ENCODE assay signal across 11 cellular contexts in genomic region chr10:129965418-129965793, GRCh38. TPM values are rescaled to one million over a fixed set of nuclear protein-coding genes. Genes with fewer than 3 reads are reported as not detected.
DNase-seq lines count a peak whose midpoint lies in the region; ATAC-seq and TF ChIP-seq lines count a peak whose summit lies in the region.
"Had no signal": no experiment of that assay in that cellular context is flagged by ENCODE, and none has a peak within 500 bp of the region (broad histone marks: within the 10 kb centered on the region; RNA-seq: fewer than 3 reads in every experiment).

No MANE protein-coding gene starts in this region.

- DNase-seq in BE2C (no peak), foreskin fibroblast (no peak), trophoblast cell (no peak), omental fat pad (ENCODE audit: low spot score) (no peak)
- no peak for DNase-seq in CD8-positive, alpha-beta memory T cell
- DNase-seq: Caco-2; MM.1S; stimulated activated naive CD4-positive, alpha-beta T cell treated with Interleukin-2 at 50 U/mL for 16 hours had no signal

- H3K27me3 ChIP-seq in BE2C (peaks cover 60% of the 10 kb centered on the region), trophoblast cell (ENCODE audit: insufficient read depth, low read length) (peaks cover 88% of the 10 kb centered on the region)
- peaks cover 53% of the 10 kb centered on the region for H3K27me3 ChIP-seq in CD8-positive, alpha-beta memory T cell (ENCODE audit: insufficient read depth, low read length, poor library complexity, severe bottlenecking)

- H2BK120ac ChIP-seq in trophoblast cell (ENCODE audit: insufficient read depth, low read length, poor library complexity): no peak overlapping the region

- peak overlapping the region; percentile 63 for H3K4me2 ChIP-seq in trophoblast cell (ENCODE audit: low read length)

- H3K36me3 ChIP-seq in BE2C (peaks cover 11% of the 10 kb centered on the region), trophoblast cell (ENCODE audit: control insufficient read depth in 1 of 2, insufficient read depth in 2 of 2, low read length in 2 of 2) (no peaks in the 10 kb centered on the region)
- no peaks in the 10 kb centered on the region for H3K36me3 ChIP-seq in CD8-positive, alpha-beta memory T cell (ENCODE audit: insufficient read depth, low read length)

- H3K36me3 Mint-ChIP-seq in CD8-positive, alpha-beta memory T cell: peaks cover 0 to 2% (median 0%) of the 10 kb centered on the region in 3 donors

- H2AK5ac ChIP-seq in trophoblast cell (ENCODE audit: low read length): no peak overlapping the region

- H3K9me3 ChIP-seq in BE2C: no peaks in the 10 kb centered on the region
- no peaks in the 10 kb centered on the region for H3K9me3 ChIP-seq in CD8-positive, alpha-beta memory T cell (ENCODE audit: low read length)
- peaks cover 9% of the 10 kb centered on the region for H3K9me3 ChIP-seq in trophoblast cell (ENCODE audit: insufficient read depth, low read depth, low read length)

- H3K4me3 ChIP-seq in BE2C (ENCODE audit: low read depth, low read length) (peak overlapping the region; percentile 57), foreskin fibroblast (ENCODE audit: low read depth in 1 of 2, low read length in 2 of 2) (peak overlapping the region; percentile 15 to 55), trophoblast cell (ENCODE audit: low read depth, low read length) (no peak overlapping the region)
- no peak overlapping the region for H3K4me3 ChIP-seq in CD8-positive, alpha-beta memory T cell (ENCODE audit: low read length)

- H3K9me3 Mint-ChIP-seq in CD8-positive, alpha-beta memory T cell: peaks cover 0 to 16% (median 6%) of the 10 kb centered on the region in 5 donors

- H3K4me1 ChIP-seq in BE2C (no peaks in the 10 kb centered on the region; the same call in 1 of the 2 replicates), trophoblast cell (ENCODE audit: control insufficient read depth in 1 of 2, insufficient read depth in 2 of 2, low read length in 2 of 2) (peaks cover 18 to 19% of the 10 kb centered on the region in 2 experiments)
- H3K4me1 ChIP-seq in CD8-positive, alpha-beta memory T cell (ENCODE audit: insufficient read depth, low read length): peaks cover 12% of the 10 kb centered on the region

- no peak overlapping the region for H3K27ac ChIP-seq in CD8-positive, alpha-beta memory T cell (ENCODE audit: low read depth, low read length)
- no peak overlapping the region for H3K27ac ChIP-seq in trophoblast cell (ENCODE audit: low read depth, low read length)
- H3K27ac ChIP-seq: epithelial cell of prostate had no signal

- peak overlapping the region in 5 of 7 donors; percentile 9 to 73 (median 23) for H3K4me3 Mint-ChIP-seq in CD8-positive, alpha-beta memory T cell

- H3K27ac Mint-ChIP-seq in CD8-positive, alpha-beta memory T cell: peak overlapping the region in 1 of 8 donors; percentile 62

- no peaks in the 10 kb centered on the region for H3K79me2 ChIP-seq in trophoblast cell (ENCODE audit: control insufficient read depth, insufficient read depth, low read length, poor library complexity)

- no peak overlapping the region for H3K4ac ChIP-seq in trophoblast cell (ENCODE audit: low read depth, low read length)

- POLR2A ChIA-PET in CD8-positive, alpha-beta memory T cell (lab: Charles Lee): no interaction called here

- CTCF ChIA-PET in CD8-positive, alpha-beta memory T cell (lab: Charles Lee): no interaction called here

- H2BK5ac ChIP-seq in trophoblast cell (ENCODE audit: low read depth, low read length, poor library complexity): no peak overlapping the region

- H3K23ac ChIP-seq in trophoblast cell (ENCODE audit: low read length): no peak overlapping the region

- H3K4me1 Mint-ChIP-seq in CD8-positive, alpha-beta memory T cell: peaks cover 15 to 45% (median 25%) of the 10 kb centered on the region in 3 donors

- no peak overlapping the region for H3K9ac ChIP-seq in trophoblast cell (ENCODE audit: low read length)

- H3K27me3 Mint-ChIP-seq in CD8-positive, alpha-beta memory T cell: peaks cover 59 to 63% of the 10 kb centered on the region in 2 donors

- TF ChIP-seq CTCF in BE2C (IDR thresholded peaks at IDR 0.05; ENCODE audit: low read depth, low read length) (no peak), foreskin fibroblast (IDR thresholded peaks at IDR 0.05; ENCODE audit: low read depth, low read length) (no peak), omental fat pad (IDR thresholded peaks at IDR 0.05) (no peak)

- no peak overlapping the region for H2BK12ac ChIP-seq in trophoblast cell (ENCODE audit: low read length)

- H3K79me1 ChIP-seq in trophoblast cell (ENCODE audit: low read length): no peaks in the 10 kb centered on the region

- no peak overlapping the region for H4K91ac ChIP-seq in trophoblast cell (ENCODE audit: low read depth, low read length)

- no peak overlapping the region for H2AFZ ChIP-seq in trophoblast cell (ENCODE audit: insufficient read depth, low read length, poor library complexity)

- H3K14ac ChIP-seq in trophoblast cell (ENCODE audit: low read length): no peak overlapping the region

- ATAC-seq in omental fat pad (ENCODE audit: low FRiP score) (no peak), GM21825 (IDR thresholded peaks at IDR 0.05; ENCODE audit: unreplicated experiment) (no peak), HG03571 (IDR thresholded peaks at IDR 0.05; ENCODE audit: unreplicated experiment) (no peak)

- H3K18ac ChIP-seq in trophoblast cell (ENCODE audit: low read length): no peak overlapping the region

- H4K12ac ChIP-seq in trophoblast cell (ENCODE audit: low read depth, low read length): no peak overlapping the region

- WGBS in trophoblast cell (ENCODE audit: extremely low coverage, insufficient coverage, insufficient read length): no CpG with 5 or more reads among the region's 14 CpGs

- no peak overlapping the region for H4K8ac ChIP-seq in trophoblast cell (ENCODE audit: low read depth, low read length)

RNA-seq across cellular contexts. Expression of gene EBF3, which starts 1.3 kb away (rescaled TPM):
- polyA plus RNA-seq in BE2C (2012; ENCODE audit: insufficient read depth, insufficient read length, low read depth): 16.9 TPM
- not detected for total RNA-seq in CD8-positive, alpha-beta memory T cell
- polyA plus RNA-seq in CD8-positive, alpha-beta memory T cell: not detected
- 0.85 and 0.88 TPM in 2 replicates for polyA plus RNA-seq in trophoblast cell (2013)
- 10 to 100 TPM in 3 of 4 donors, 1 to 10 TPM in 1; 4.0 to 50.8 (median 18.8) TPM for total RNA-seq in omental fat pad

Comparison
In these comparisons a context has a peak if more than half of its experiments do, and no peak if none do; other contexts are left out.
1. H3K4me3 ChIP-seq: peak in BE2C (single experiment) and foreskin fibroblast (2 of 2); none in CD8-positive, alpha-beta memory T cell (single experiment) and trophoblast cell (single experiment).
2. RNA of gene EBF3, which starts 1.3 kb away (total RNA-seq): 4.0 to 50.8 TPM in omental fat pad; not detected in CD8-positive, alpha-beta memory T cell; every median in the first group is over 4 times any median in the second.